8 cellular contexts compared by ENCODE assay signal in the genomic region with DNA sequence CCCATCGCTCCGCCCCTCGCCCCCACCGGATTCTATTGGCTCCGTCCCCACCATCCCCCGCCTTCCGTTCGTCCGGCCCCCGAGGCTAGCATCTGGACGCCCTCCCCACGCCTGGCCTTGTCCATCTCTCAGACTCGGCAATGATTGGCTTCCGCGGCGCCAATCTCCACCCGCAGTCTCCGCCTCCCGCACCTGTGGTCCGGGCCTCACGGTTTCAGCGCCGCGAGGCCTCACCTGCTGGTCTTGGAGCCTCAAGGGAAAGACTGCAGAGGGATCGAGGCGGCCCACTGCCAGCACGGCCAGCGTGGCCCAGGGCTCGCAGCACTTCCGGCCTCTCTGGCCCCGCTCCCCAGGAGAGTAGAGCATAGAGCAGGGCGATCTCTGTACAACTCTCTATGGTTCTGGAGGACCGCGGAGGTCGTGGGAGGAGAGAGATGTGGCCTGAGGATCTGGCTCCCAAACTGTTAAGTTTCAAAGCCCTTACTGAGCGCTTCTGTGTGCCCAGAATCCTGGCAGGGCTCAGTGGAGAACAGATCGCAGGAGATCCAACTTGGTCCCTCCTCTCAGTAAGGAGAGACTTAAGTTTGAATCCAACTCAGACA. TPM values are rescaled to one million over a fixed set of nuclear protein-coding genes. Genes with fewer than 3 reads are reported as not detected.
DNase-seq lines count a peak whose midpoint lies in the region; ATAC-seq and TF ChIP-seq lines count a peak whose summit lies in the region.

A gene (minus strand): TSS at position 329 of the 602 bp plus-strand sequence. CDS start 543 bp downstream, outside the sequence.

- H3K9me3 ChIP-seq in upper lobe of left lung: no peaks in the 10 kb centered on the region

- CTCF ChIA-PET in activated naive CD4-positive, alpha-beta T cell treated with anti-CD3 and anti-CD28 coated beads for 36 hours (lab: Charles Lee): interaction anchor here (0.6 to 3.3 kb wide), 4 partner anchors 17 to 278 kb away, joined by 3 to 12 read pairs (median 4); a partner anchor contains a TSS

- H3K9me3 Mint-ChIP-seq in activated naive CD4-positive, alpha-beta T cell treated with anti-CD3 and anti-CD28 coated beads for 36 hours: no peaks in the 10 kb centered on the region

- TF ChIP-seq CTCF in upper lobe of left lung (IDR thresholded peaks at IDR 0.05): no peak

- peaks cover 2 to 25% (median 16%) of the 10 kb centered on the region in 4 donors for H3K36me3 ChIP-seq in upper lobe of left lung

- in situ Hi-C loops in G401 (cut with HindIII; ENCODE audit: low sequenced_read_pairs): no loop called here

- H3K27ac ChIP-seq in upper lobe of left lung: peak within 1 kb of the TSS; percentile 86 to 94 (median 92)

- peaks cover 3% of the 10 kb centered on the region for H3K27me3 Mint-ChIP-seq in activated naive CD4-positive, alpha-beta T cell treated with anti-CD3 and anti-CD28 coated beads for 36 hours (ENCODE audit: low read depth)

- intact Hi-C loops in activated naive CD4-positive, alpha-beta T cell treated with anti-CD3 and anti-CD28 coated beads for 36 hours (cut with micrococcal nuclease): loop anchor here (1.0 to 5.0 kb wide), 3 partner anchors 17 to 269 kb away; a partner anchor contains a TSS

- TF ChIP-seq EP300 in upper lobe of left lung (IDR thresholded peaks at IDR 0.05): peak in 1 of 4 donors; percentile 54

- WGBS in upper lobe of left lung, 2 donors: 0 to 2% methylated on average over 23 to 35 of the region's 37 CpGs

- ATAC-seq in upper lobe of left lung (ENCODE audit: low FRiP score in 2 of 2): peak; percentile 86 to 95

- peak within 1 kb of the TSS; percentile 90 for H3K27ac Mint-ChIP-seq in activated naive CD4-positive, alpha-beta T cell treated with anti-CD3 and anti-CD28 coated beads for 36 hours

- peaks cover 8% of the 10 kb centered on the region for H3K36me3 Mint-ChIP-seq in activated naive CD4-positive, alpha-beta T cell treated with anti-CD3 and anti-CD28 coated beads for 36 hours (ENCODE audit: low read depth)

- H3K4me1 Mint-ChIP-seq in activated naive CD4-positive, alpha-beta T cell treated with anti-CD3 and anti-CD28 coated beads for 36 hours (ENCODE audit: low read depth): peaks cover 63% of the 10 kb centered on the region

- H3K4me3 ChIP-seq in upper lobe of left lung: peak within 1 kb of the TSS; percentile 47 to 69 (median 64)

- H3K4me3 Mint-ChIP-seq in activated naive CD4-positive, alpha-beta T cell treated with anti-CD3 and anti-CD28 coated beads for 36 hours: peak within 1 kb of the TSS; percentile 94

- no peaks in the 10 kb centered on the region for H3K27me3 ChIP-seq in upper lobe of left lung

- TF ChIP-seq POLR2A in upper lobe of left lung (IDR thresholded peaks at IDR 0.05): peak in 3 of 4 donors; percentile 20 to 81 (median 27)

- H3K4me1 ChIP-seq in upper lobe of left lung: peaks cover 34 to 64% (median 53%) of the 10 kb centered on the region in 4 donors

- DNase-seq in G401 (ENCODE audit: low spot score) (peak; percentile 95), GOT3 (lab: John Stamatoyannopoulos, UW) (peak; percentile 84), LHCN-M2 (ENCODE audit: low read depth) (peak; percentile 95), RPMI7951 (ENCODE audit: low read depth) (peak; percentile 96), globus pallidus (ENCODE audit: low spot score) (peak; percentile 90), occipital lobe (lab: John Stamatoyannopoulos, UW) (peak; percentile 85), upper lobe of left lung (peak; percentile 93 to 99)
- peak; percentile 90 for DNase-seq in activated naive CD4-positive, alpha-beta T cell treated with anti-CD3 and anti-CD28 coated beads for 36 hours

RNA-seq across cellular contexts. Expression of the gene that starts here (rescaled TPM):
- 115 and 130 TPM in 2 replicates for total RNA-seq in G401 (2014; rRNA removed; shearing (Covaris generic))
- total RNA-seq in LHCN-M2 (2014; rRNA removed) (132 and 148 TPM in 2 replicates), occipital lobe (51.2 TPM), upper lobe of left lung (100 to 1,000 TPM in 1 of 6 donors, 10 to 100 TPM in 5; 53.7 to 102 (median 76.2) TPM)
- 136 TPM for polyA plus RNA-seq in LHCN-M2 (2012)
- 138 and 144 TPM in 2 replicates for total RNA-seq in RPMI7951 (2014; rRNA removed; shearing (Covaris generic))
- 10 to 100 TPM; 28.9 to 30.7 TPM for total RNA-seq in activated naive CD4-positive, alpha-beta T cell treated with anti-CD3 and anti-CD28 coated beads for 36 hours

Comparison
In these comparisons a context has a peak if more than half of its experiments do, and no peak if none do; other contexts are left out.
1. Peak in every context shown above with its lines: DNase-seq, ATAC-seq, H3K4me3 ChIP-seq and H3K27ac ChIP-seq.